30 cellular contexts compared by ENCODE assay signal in the genomic region with DNA sequence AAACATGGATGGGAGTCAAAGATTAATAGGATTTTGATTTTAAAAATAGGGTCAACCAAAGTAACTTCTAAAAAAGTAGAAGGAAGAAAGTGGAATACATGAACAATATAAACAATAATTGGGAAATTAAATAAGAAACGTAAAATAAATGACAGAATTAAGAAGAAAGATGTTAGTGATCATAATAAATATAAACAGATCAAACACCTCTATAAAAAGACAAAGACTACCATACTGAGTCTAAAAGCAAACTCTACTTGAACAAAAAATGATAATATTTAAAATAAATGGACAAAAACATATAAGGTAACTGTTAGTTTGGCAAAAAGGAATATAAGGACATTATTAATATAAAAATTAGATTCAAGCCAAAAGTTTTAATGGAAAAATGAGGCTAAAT.
"Had no signal": no experiment of that assay in that cellular context is flagged by ENCODE, and none has a peak within 500 bp of the region (broad histone marks: within the 10 kb centered on the region; RNA-seq: fewer than 3 reads in every experiment).

No MANE protein-coding gene starts in this region.

- H3K4me1 ChIP-seq: pancreas, prostate gland, right atrium auricular region, right lobe of liver, sigmoid colon, spleen, stomach, thyroid gland, tibial nerve, upper lobe of left lung, vagina had no signal

- H3K9me3 ChIP-seq: neutrophil, pancreas, prostate gland, right lobe of liver, sigmoid colon, thoracic aorta, thyroid gland, tibial nerve, upper lobe of left lung, vagina had no signal

- H3K4me3 Mint-ChIP-seq: naive thymus-derived CD8-positive, alpha-beta T cell; natural killer cell treated with Interleukin-12 subunit alpha and Interleukin-12 subunit beta and Interleukin-15 and Interleukin-18, amount 100 ng/mL, for 72 hours; nephron progenitor cell; neural crest cell; stimulated activated effector memory CD8-positive, alpha-beta T cell treated with anti-CD3 and anti-CD28 coated beads, Interleukin-12 subunit alpha, Interleukin-12 subunit beta, amount 100 ng/mL, for 72 hours; stimulated activated naive B cell treated with anti-CD40 and anti-IgM and Interleukin-4, amounts not matched to agents 10 μg/mL and 1 μg/mL and 100 μg/mL, for 72 hours; stimulated activated naive CD8-positive, alpha-beta T cell treated with anti-CD3 and anti-CD28 coated beads, Interleukin-15, Interleukin-2, amounts not matched to agents 100 ng/mL and 50 ng/mL, for 24 hours had no signal

- H3K4me1 Mint-ChIP-seq: naive thymus-derived CD8-positive, alpha-beta T cell; nephron progenitor cell; neural crest cell; stimulated activated effector memory CD8-positive, alpha-beta T cell treated with anti-CD3 and anti-CD28 coated beads, Interleukin-12 subunit alpha, Interleukin-12 subunit beta, amount 100 ng/mL, for 72 hours; stimulated activated naive B cell treated with anti-CD40 and anti-IgM and Interleukin-4, amounts not matched to agents 10 μg/mL and 1 μg/mL and 100 μg/mL, for 72 hours had no signal

- H3K36me3 ChIP-seq: neutrophil, pancreas, prostate gland, right atrium auricular region, right lobe of liver, sigmoid colon, spleen, stomach, thoracic aorta, thyroid gland, tibial nerve, upper lobe of left lung, vagina had no signal

- H3K9me3 Mint-ChIP-seq: natural killer cell treated with Interleukin-12 subunit alpha and Interleukin-12 subunit beta and Interleukin-15 and Interleukin-18, amount 100 ng/mL, for 72 hours; neural crest cell had no signal

- H3K27ac Mint-ChIP-seq: naive thymus-derived CD8-positive, alpha-beta T cell; natural killer cell treated with Interleukin-12 subunit alpha and Interleukin-12 subunit beta and Interleukin-15 and Interleukin-18, amount 100 ng/mL, for 72 hours; nephron progenitor cell; stimulated activated effector memory CD8-positive, alpha-beta T cell treated with anti-CD3 and anti-CD28 coated beads, Interleukin-12 subunit alpha, Interleukin-12 subunit beta, amount 100 ng/mL, for 72 hours; stimulated activated naive B cell treated with anti-CD40 and anti-IgM and Interleukin-4, amounts not matched to agents 10 μg/mL and 1 μg/mL and 100 μg/mL, for 72 hours; stimulated activated naive CD8-positive, alpha-beta T cell treated with anti-CD3 and anti-CD28 coated beads, Interleukin-15, Interleukin-2, amounts not matched to agents 100 ng/mL and 50 ng/mL, for 24 hours had no signal

- H3K4me3 ChIP-seq: pancreas, prostate gland, right atrium auricular region, right lobe of liver, sigmoid colon, smooth muscle cell, spleen, stomach, thoracic aorta, thyroid gland, tibial nerve, upper lobe of left lung, vagina had no signal

- FAIRE-seq: pancreas, urothelium cell line had no signal

- DNase-seq: naive thymus-derived CD8-positive, alpha-beta T cell; nephron progenitor cell; nucleus accumbens; pancreas; retina; right lobe of liver; sigmoid colon; spleen; stimulated activated CD4-positive, alpha-beta T cell treated with anti-CD3 and anti-CD28 coated beads, Interleukin-12 subunit alpha, Interleukin-12 subunit beta, amount 100 ng/mL, for 4 hours; stimulated activated CD4-positive, alpha-beta T cell treated with anti-CD3 and anti-CD28 coated beads, Interleukin-2, amount 100 ng/mL, for 24 hours; stimulated activated CD4-positive, alpha-beta T cell treated with anti-CD3 and anti-CD28 coated beads, Interleukin-2, amount 100 ng/mL, for 48 hours; stimulated activated CD4-positive, alpha-beta T cell treated with anti-CD3 and anti-CD28 coated beads, Interleukin-4, amount 100 ng/mL, for 24 hours; stimulated activated naive B cell treated with anti-CD40 and anti-IgM and Interleukin-4, amounts not matched to agents 10 μg/mL and 1 μg/mL and 100 μg/mL, for 72 hours; stimulated activated naive CD4-positive, alpha-beta T cell treated with Interleukin-2 at 50 U/mL for 16 hours; stomach; thyroid gland; trophoblast cell; upper lobe of left lung had no signal

- H3K36me3 Mint-ChIP-seq: stimulated activated effector memory CD8-positive, alpha-beta T cell treated with anti-CD3 and anti-CD28 coated beads, Interleukin-12 subunit alpha, Interleukin-12 subunit beta, amount 100 ng/mL, for 72 hours had no signal

- H3K27ac ChIP-seq: neutrophil, pancreas, prostate gland, right atrium auricular region, right lobe of liver, sigmoid colon, spleen, stomach, thoracic aorta, thyroid gland, tibial nerve, upper lobe of left lung, vagina had no signal
